ENCODE assay signal across 19 cellular contexts in the genomic region with DNA sequence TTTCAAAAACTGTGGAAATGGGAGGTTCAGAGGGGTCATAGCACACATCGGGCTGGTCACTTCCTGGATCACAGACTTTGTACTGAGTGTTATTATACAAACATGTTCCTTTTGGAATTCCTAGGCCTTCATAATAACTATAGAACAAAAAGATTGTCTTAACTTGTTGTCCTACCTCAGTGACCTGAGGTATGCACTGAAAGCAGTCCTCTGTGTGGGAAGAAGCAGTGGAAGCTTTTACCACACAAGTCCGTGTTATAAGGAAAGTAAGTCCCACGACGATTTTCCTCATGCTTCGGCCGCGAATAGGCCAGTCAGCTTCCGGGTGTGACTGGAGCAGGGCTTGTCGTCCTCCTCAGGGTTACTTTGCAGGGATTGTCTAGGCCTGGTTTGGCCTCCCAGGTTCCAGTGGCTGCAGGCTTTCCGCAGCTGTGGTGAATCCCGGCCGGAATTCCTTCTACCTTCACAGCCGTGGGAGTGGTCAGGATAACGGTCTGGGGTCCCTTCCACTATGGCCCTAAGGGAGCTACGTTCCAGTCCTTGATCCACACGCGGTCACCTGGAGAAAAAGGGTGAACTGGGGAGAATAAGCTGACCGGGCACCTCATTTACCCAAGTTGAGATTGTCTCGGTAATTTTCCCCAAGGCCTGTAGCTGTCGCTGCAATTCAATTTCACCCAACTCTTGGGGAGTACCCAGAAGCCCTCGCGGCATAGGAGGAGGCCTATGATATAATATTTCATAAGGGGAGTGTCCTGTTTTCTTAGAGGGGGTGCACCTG. TPM values are rescaled to one million over a fixed set of nuclear protein-coding genes. Genes with fewer than 3 reads are reported as not detected.
DNase-seq lines count a peak whose midpoint lies in the region; ATAC-seq and TF ChIP-seq lines count a peak whose summit lies in the region.
"Had no signal": no experiment of that assay in that cellular context is flagged by ENCODE, and none has a peak within 500 bp of the region (broad histone marks: within the 10 kb centered on the region; RNA-seq: fewer than 3 reads in every experiment).

No MANE protein-coding gene starts in this region.

- no peak overlapping the region for H3K27ac Mint-ChIP-seq in chondrocyte (ENCODE audit: unreplicated experiment)
- no peak overlapping the region for H3K27ac Mint-ChIP-seq in stimulated activated effector memory CD8-positive, alpha-beta T cell treated with anti-CD3 and anti-CD28 coated beads, Interleukin-12 subunit alpha, Interleukin-12 subunit beta, amount 100 ng/mL, for 72 hours
- no peak overlapping the region for H3K27ac Mint-ChIP-seq in activated T-helper 2 cell treated with anti-CD3 and anti-CD28 coated beads, Interferon-gamma antibody, Interleukin-2, Interleukin-4, amounts not matched to agents 10 μg/mL and 5 μg/mL and 100 μg/mL, durations not matched to agents 14 hours and 24 hours and 36 hours
- H3K27ac Mint-ChIP-seq: activated CD8-positive, alpha-beta T cell treated with anti-CD3 and anti-CD28 coated beads for 36 hours; activated T-helper 1 cell treated with anti-CD3 and anti-CD28 coated beads, Interleukin-12 subunit alpha, Interleukin-12 subunit beta, Interleukin-2, Interleukin-4 antibody, amounts not matched to agents 30 ng/mL and 10 ng/mL and 1 ng/mL, durations not matched to agents 14 hours and 24 hours and 36 hours had no signal

- no peaks in the 10 kb centered on the region for H4K20me1 ChIP-seq in Karpas-422 (ENCODE audit: insufficient read depth, low read depth, low read length)

- H3K4me2 ChIP-seq in Karpas-422 (ENCODE audit: low read depth, low read length, poor library complexity, severe bottlenecking): peak overlapping the region; percentile 61

- no peaks in the 10 kb centered on the region for H3K27me3 Mint-ChIP-seq in chondrocyte (ENCODE audit: low read depth)
- H3K27me3 Mint-ChIP-seq in activated T-helper 2 cell treated with anti-CD3 and anti-CD28 coated beads, Interferon-gamma antibody, Interleukin-2, Interleukin-4, amounts not matched to agents 10 μg/mL and 5 μg/mL and 100 μg/mL, durations not matched to agents 14 hours and 24 hours and 36 hours (ENCODE audit: low read depth): no peaks in the 10 kb centered on the region

- H3K4me1 Mint-ChIP-seq in chondrocyte (ENCODE audit: low read depth): peaks cover 9% of the 10 kb centered on the region
- H3K4me1 Mint-ChIP-seq in stimulated activated effector memory CD8-positive, alpha-beta T cell treated with anti-CD3 and anti-CD28 coated beads, Interleukin-12 subunit alpha, Interleukin-12 subunit beta, amount 100 ng/mL, for 72 hours: peaks cover 11% of the 10 kb centered on the region
- H3K4me1 Mint-ChIP-seq in activated T-helper 2 cell treated with anti-CD3 and anti-CD28 coated beads, Interferon-gamma antibody, Interleukin-2, Interleukin-4, amounts not matched to agents 10 μg/mL and 5 μg/mL and 100 μg/mL, durations not matched to agents 14 hours and 24 hours and 36 hours (ENCODE audit: low read depth): peaks cover 29% of the 10 kb centered on the region

- peaks cover 5% of the 10 kb centered on the region for H3K36me3 Mint-ChIP-seq in chondrocyte (ENCODE audit: low read depth)
- no peaks in the 10 kb centered on the region for H3K36me3 Mint-ChIP-seq in stimulated activated effector memory CD8-positive, alpha-beta T cell treated with anti-CD3 and anti-CD28 coated beads, Interleukin-12 subunit alpha, Interleukin-12 subunit beta, amount 100 ng/mL, for 72 hours
- peaks cover 16% of the 10 kb centered on the region for H3K36me3 Mint-ChIP-seq in activated T-helper 2 cell treated with anti-CD3 and anti-CD28 coated beads, Interferon-gamma antibody, Interleukin-2, Interleukin-4, amounts not matched to agents 10 μg/mL and 5 μg/mL and 100 μg/mL, durations not matched to agents 14 hours and 24 hours and 36 hours (ENCODE audit: low read depth)

- H3K9me2 ChIP-seq in Karpas-422 (replicated peaks; ENCODE audit: insufficient read depth, low read length): no peaks in the 10 kb centered on the region

- intact Hi-C loops in activated T-helper 2 cell treated with anti-CD3 and anti-CD28 coated beads, Interferon-gamma antibody, Interleukin-2, Interleukin-4, amounts not matched to agents 10 μg/mL and 5 μg/mL and 100 μg/mL, durations not matched to agents 14 hours and 24 hours and 36 hours (cut with micrococcal nuclease): no loop called here

- ATAC-seq in HG02840 (IDR thresholded peaks at IDR 0.05; ENCODE audit: low FRiP score, unreplicated experiment) (no peak), left lobe of liver (no peak)
- no peak for ATAC-seq in stimulated activated effector memory CD8-positive, alpha-beta T cell treated with anti-CD3 and anti-CD28 coated beads, Interleukin-12 subunit alpha, Interleukin-12 subunit beta, amount 100 ng/mL, for 72 hours
- ATAC-seq: activated CD8-positive, alpha-beta T cell treated with anti-CD3 and anti-CD28 coated beads for 36 hours; right cardiac atrium had no signal

- H3K27ac ChIP-seq in Karpas-422 (ENCODE audit: low read length): peak overlapping the region; percentile 95
- H3K27ac ChIP-seq: RWPE1, VCaP had no signal

- peak overlapping the region; percentile 53 for H3K4me3 ChIP-seq in Karpas-422 (ENCODE audit: low read length)
- H3K4me3 ChIP-seq: adrenal gland had no signal

- no peaks in the 10 kb centered on the region for H3K9me3 ChIP-seq in Karpas-422 (ENCODE audit: low read length)
- H3K9me3 ChIP-seq: adrenal gland had no signal

- peaks cover 63% of the 10 kb centered on the region for H3K4me1 ChIP-seq in Karpas-422 (ENCODE audit: low read length)
- H3K4me1 ChIP-seq: adrenal gland had no signal

- no peak for TF ChIP-seq CTCF in chondrocyte (IDR thresholded peaks at IDR 0.05)

- peaks cover 8% of the 10 kb centered on the region for H3K9me3 Mint-ChIP-seq in chondrocyte (ENCODE audit: low read depth)
- H3K9me3 Mint-ChIP-seq in stimulated activated effector memory CD8-positive, alpha-beta T cell treated with anti-CD3 and anti-CD28 coated beads, Interleukin-12 subunit alpha, Interleukin-12 subunit beta, amount 100 ng/mL, for 72 hours: peaks cover 4% of the 10 kb centered on the region
- H3K9me3 Mint-ChIP-seq in activated T-helper 2 cell treated with anti-CD3 and anti-CD28 coated beads, Interferon-gamma antibody, Interleukin-2, Interleukin-4, amounts not matched to agents 10 μg/mL and 5 μg/mL and 100 μg/mL, durations not matched to agents 14 hours and 24 hours and 36 hours: peaks cover 11% of the 10 kb centered on the region
- H3K9me3 Mint-ChIP-seq: activated T-helper 1 cell treated with anti-CD3 and anti-CD28 coated beads, Interleukin-12 subunit alpha, Interleukin-12 subunit beta, Interleukin-2, Interleukin-4 antibody, amounts not matched to agents 30 ng/mL and 10 ng/mL and 1 ng/mL, durations not matched to agents 14 hours and 24 hours and 36 hours had no signal

- no peaks in the 10 kb centered on the region for H3K27me3 ChIP-seq in Karpas-422 (ENCODE audit: low read length)
- H3K27me3 ChIP-seq: adrenal gland had no signal

- peak overlapping the region; percentile 58 for H3K9ac ChIP-seq in Karpas-422 (ENCODE audit: low read length)

- H2AFZ ChIP-seq in Karpas-422 (ENCODE audit: low read length): peak overlapping the region; percentile 22

- H3K79me2 ChIP-seq in Karpas-422 (ENCODE audit: low read length): peaks cover 1% of the 10 kb centered on the region; the same call in 1 of the 2 replicates

- H3K4me3 Mint-ChIP-seq in chondrocyte (ENCODE audit: unreplicated experiment): no peak overlapping the region
- H3K4me3 Mint-ChIP-seq in stimulated activated effector memory CD8-positive, alpha-beta T cell treated with anti-CD3 and anti-CD28 coated beads, Interleukin-12 subunit alpha, Interleukin-12 subunit beta, amount 100 ng/mL, for 72 hours: no peak overlapping the region
- no peak overlapping the region for H3K4me3 Mint-ChIP-seq in activated T-helper 2 cell treated with anti-CD3 and anti-CD28 coated beads, Interferon-gamma antibody, Interleukin-2, Interleukin-4, amounts not matched to agents 10 μg/mL and 5 μg/mL and 100 μg/mL, durations not matched to agents 14 hours and 24 hours and 36 hours (ENCODE audit: low read depth)
- H3K4me3 Mint-ChIP-seq: activated CD8-positive, alpha-beta T cell treated with anti-CD3 and anti-CD28 coated beads for 36 hours; activated T-helper 1 cell treated with anti-CD3 and anti-CD28 coated beads, Interleukin-12 subunit alpha, Interleukin-12 subunit beta, Interleukin-2, Interleukin-4 antibody, amounts not matched to agents 30 ng/mL and 10 ng/mL and 1 ng/mL, durations not matched to agents 14 hours and 24 hours and 36 hours had no signal

- H3K36me3 ChIP-seq in Karpas-422 (ENCODE audit: insufficient read depth, low read length): peaks cover 3% of the 10 kb centered on the region; the same call in 1 of the 2 replicates
- H3K36me3 ChIP-seq: adrenal gland had no signal

- DNase-seq in D341Med (ENCODE audit: low spot score) (peak; percentile 1), Karpas-422 (peak; percentile 94), chondrocyte (ENCODE audit: low spot score) (peak; percentile 49), myocyte (ENCODE audit: low read depth) (peak; percentile 19), left lobe of liver (ENCODE audit: low spot score) (no peak)
- no peak for DNase-seq in stimulated activated effector memory CD8-positive, alpha-beta T cell treated with anti-CD3 and anti-CD28 coated beads, Interleukin-12 subunit alpha, Interleukin-12 subunit beta, amount 100 ng/mL, for 72 hours (ENCODE audit: low spot score in 2 of 2)
- no peak for DNase-seq in activated T-helper 2 cell treated with anti-CD3 and anti-CD28 coated beads, Interferon-gamma antibody, Interleukin-2, Interleukin-4, amounts not matched to agents 10 μg/mL and 5 μg/mL and 100 μg/mL, durations not matched to agents 14 hours and 24 hours and 36 hours (ENCODE audit: low spot score)
- DNase-seq: activated CD8-positive, alpha-beta T cell treated with anti-CD3 and anti-CD28 coated beads for 36 hours; adrenal gland; foreskin fibroblast; mesendoderm; NCI-H1092; right cardiac atrium; substantia nigra; T-helper 1 cell had no signal

RNA-seq across cellular contexts. Expression of a gene that starts 16.0 kb away (rescaled TPM):
- total RNA-seq in Karpas-422 (2014; rRNA removed; shearing (Covaris generic); ENCODE audit: low replicate concordance): 0.11 and 2.3 TPM in 2 replicates
- total RNA-seq in chondrocyte: 0.27 to 0.74 TPM (median 0.55 TPM) in 3 replicates
- total RNA-seq in myocyte: 0.48 and 1.7 TPM in 2 replicates
- 0.24 TPM for polyA plus RNA-seq in myocyte (2012)
- total RNA-seq in left lobe of liver: 3.3 TPM
- total RNA-seq in activated T-helper 2 cell treated with anti-CD3 and anti-CD28 coated beads, Interferon-gamma antibody, Interleukin-2, Interleukin-4, amounts not matched to agents 10 μg/mL and 5 μg/mL and 100 μg/mL, durations not matched to agents 14 hours and 24 hours and 36 hours: 5.1 and 5.5 TPM in 2 replicates

RNA-seq across cellular contexts. Expression of a gene that starts 20.3 kb away (rescaled TPM):
- total RNA-seq in Karpas-422 (2014; rRNA removed; shearing (Covaris generic); ENCODE audit: low replicate concordance): 10.8 and 18.1 TPM in 2 replicates
- total RNA-seq in chondrocyte: 4.9 to 9.3 TPM (median 8.9 TPM) in 3 replicates
- total RNA-seq in myocyte: not detected in 2 replicates
- polyA plus RNA-seq in myocyte (2012): not detected
- total RNA-seq in left lobe of liver: 4.0 TPM
- 17.6 and 19.2 TPM in 2 replicates for total RNA-seq in activated T-helper 2 cell treated with anti-CD3 and anti-CD28 coated beads, Interferon-gamma antibody, Interleukin-2, Interleukin-4, amounts not matched to agents 10 μg/mL and 5 μg/mL and 100 μg/mL, durations not matched to agents 14 hours and 24 hours and 36 hours

RNA-seq across cellular contexts. Expression of a gene that starts 26.8 kb away (rescaled TPM):
- 68.2 and 120 TPM in 2 replicates for total RNA-seq in Karpas-422 (2014; rRNA removed; shearing (Covaris generic); ENCODE audit: low replicate concordance)
- total RNA-seq in chondrocyte: 47.7 to 48.9 TPM (median 48.3 TPM) in 3 replicates
- 70.3 and 80.5 TPM in 2 replicates for total RNA-seq in myocyte
- 74.3 TPM for polyA plus RNA-seq in myocyte (2012)
- 32.2 TPM for total RNA-seq in left lobe of liver
- total RNA-seq in activated T-helper 2 cell treated with anti-CD3 and anti-CD28 coated beads, Interferon-gamma antibody, Interleukin-2, Interleukin-4, amounts not matched to agents 10 μg/mL and 5 μg/mL and 100 μg/mL, durations not matched to agents 14 hours and 24 hours and 36 hours: 76.1 and 79.9 TPM in 2 replicates

RNA-seq across cellular contexts. Expression of a gene that starts 34.7 kb away (rescaled TPM):
- 53.4 and 98.8 TPM in 2 replicates for total RNA-seq in Karpas-422 (2014; rRNA removed; shearing (Covaris generic); ENCODE audit: low replicate concordance)
- total RNA-seq in chondrocyte (15.7 to 37.2 TPM (median 15.8 TPM) in 3 replicates), myocyte (22.0 and 26.3 TPM in 2 replicates), left lobe of liver (8.2 TPM)
- 14.9 TPM for polyA plus RNA-seq in myocyte (2012)
- 153 and 162 TPM in 2 replicates for total RNA-seq in activated T-helper 2 cell treated with anti-CD3 and anti-CD28 coated beads, Interferon-gamma antibody, Interleukin-2, Interleukin-4, amounts not matched to agents 10 μg/mL and 5 μg/mL and 100 μg/mL, durations not matched to agents 14 hours and 24 hours and 36 hours

Comparison
In these comparisons a context has a peak if more than half of its experiments do, and no peak if none do; other contexts are left out.
1. DNase-seq: peak in D341Med (single experiment), Karpas-422 (single experiment), chondrocyte (single experiment) and myocyte (single experiment); none in left lobe of liver (single experiment), stimulated activated effector memory CD8-positive, alpha-beta T cell treated with anti-CD3 and anti-CD28 coated beads, Interleukin-12 subunit alpha, Interleukin-12 subunit beta, amount 100 ng/mL, for 72 hours (0 of 2) and activated T-helper 2 cell treated with anti-CD3 and anti-CD28 coated beads, Interferon-gamma antibody, Interleukin-2, Interleukin-4, amounts not matched to agents 10 μg/mL and 5 μg/mL and 100 μg/mL, durations not matched to agents 14 hours and 24 hours and 36 hours (single experiment).